Comparison of ENCODE assay signal across 11 cellular contexts in the genomic region with DNA sequence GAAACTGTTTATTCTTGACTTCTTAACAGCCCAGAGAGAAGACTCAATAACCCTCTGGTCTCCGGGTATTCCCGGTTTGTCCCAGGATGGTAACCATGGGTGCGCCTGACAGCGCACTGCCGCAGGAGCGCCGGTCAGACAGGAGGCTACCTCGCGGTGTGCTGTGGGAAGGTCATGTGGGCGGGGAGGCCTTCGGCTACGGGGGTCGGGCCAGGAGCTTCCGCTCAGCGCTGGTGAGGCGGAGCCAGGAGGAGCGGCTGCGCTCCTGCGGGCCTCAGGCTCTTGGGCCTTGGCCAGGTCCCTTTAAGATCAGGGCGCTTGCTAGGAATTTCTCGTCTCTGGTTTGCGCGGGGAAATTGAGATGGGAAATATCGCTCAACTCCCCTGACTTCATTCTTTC.
A peak's percentile ranks its signal among the peaks of the same experiment; 100 is the strongest.
DNase-seq lines count a peak whose midpoint lies in the region; ATAC-seq and TF ChIP-seq lines count a peak whose summit lies in the region.
"Had no signal": no experiment of that assay in that cellular context is flagged by ENCODE, and none has a peak within 500 bp of the region (broad histone marks: within the 10 kb centered on the region; RNA-seq: fewer than 3 reads in every experiment).

No MANE protein-coding gene starts in this region.

- no peaks in the 10 kb centered on the region for H3K36me3 Mint-ChIP-seq in mesothelial cell of epicardium
- no peaks in the 10 kb centered on the region for H3K36me3 Mint-ChIP-seq in osteocyte (ENCODE audit: unreplicated experiment)
- H3K36me3 Mint-ChIP-seq: memory B cell had no signal

- in situ Hi-C loops in ACHN (cut with HindIII; ENCODE audit: low pct_ligation_motif_present, low pct_unique_long_range_greater_than_20kb, low sequenced_read_pairs): loop anchor here (25.0 kb wide), 1 partner anchor 232 kb away; the partner anchor contains the start of gene MAGEL2

- no peaks in the 10 kb centered on the region for H3K27me3 Mint-ChIP-seq in mesothelial cell of epicardium (ENCODE audit: low read depth)
- peaks cover 4% of the 10 kb centered on the region for H3K27me3 Mint-ChIP-seq in osteocyte (ENCODE audit: unreplicated experiment)
- H3K27me3 Mint-ChIP-seq: memory B cell had no signal

- no peak for ATAC-seq in HG03565 (IDR thresholded peaks at IDR 0.05; ENCODE audit: unreplicated experiment)

- peak overlapping the region; percentile 88 for H3K27ac Mint-ChIP-seq in mesothelial cell of epicardium
- no peak overlapping the region for H3K27ac Mint-ChIP-seq in osteocyte (ENCODE audit: unreplicated experiment)
- H3K27ac Mint-ChIP-seq: dendritic cell treated with granulocyte-macrophage colony-stimulating factor and Interleukin-4, amounts not matched to agents 40 ng/mL and 50 ng/mL, for 4 days; memory B cell had no signal

- H3K4me3 Mint-ChIP-seq in mesothelial cell of epicardium: peak overlapping the region; percentile 70
- no peak overlapping the region for H3K4me3 Mint-ChIP-seq in osteocyte (ENCODE audit: unreplicated experiment)
- H3K4me3 Mint-ChIP-seq: dendritic cell treated with granulocyte-macrophage colony-stimulating factor and Interleukin-4, amounts not matched to agents 40 ng/mL and 50 ng/mL, for 4 days; memory B cell had no signal

- H3K4me1 Mint-ChIP-seq in mesothelial cell of epicardium: peaks cover 2% of the 10 kb centered on the region
- H3K4me1 Mint-ChIP-seq in osteocyte (ENCODE audit: unreplicated experiment): no peaks in the 10 kb centered on the region
- H3K4me1 Mint-ChIP-seq: memory B cell had no signal

- TF ChIP-seq CTCF in mesothelial cell of epicardium (IDR thresholded peaks at IDR 0.05; ENCODE audit: unreplicated experiment): no peak
- no peak for TF ChIP-seq CTCF in osteocyte (IDR thresholded peaks at IDR 0.05)

- H3K9me3 Mint-ChIP-seq in mesothelial cell of epicardium (peaks cover 6% of the 10 kb centered on the region), osteocyte (ENCODE audit: unreplicated experiment) (peaks cover 2% of the 10 kb centered on the region)
- H3K9me3 Mint-ChIP-seq: dendritic cell treated with granulocyte-macrophage colony-stimulating factor and Interleukin-4, amounts not matched to agents 40 ng/mL and 50 ng/mL, for 4 days had no signal

- DNase-seq in ACHN (peak; percentile 1), NCI-H2227 (lab: John Stamatoyannopoulos, UW; ENCODE audit: unreplicated experiment) (peak; percentile 87), ecto neural progenitor cell (ENCODE audit: low spot score) (peak; percentile 75), mesothelial cell of epicardium (ENCODE audit: low spot score in 2 of 2, unreplicated experiment in 2 of 2) (peak in 1 of 2 experiments; percentile 51), osteocyte (ENCODE audit: extremely low spot score, unreplicated experiment) (no peak), NCI-H1105 (lab: John Stamatoyannopoulos, UW) (no peak), NCI-H345 treated with DMSO at 0.1 percent for 48 hours (lab: John Stamatoyannopoulos, UW; ENCODE audit: unreplicated experiment) (no peak)
- DNase-seq: activated CD8-positive, alpha-beta memory T cell treated with anti-CD3 and anti-CD28 coated beads, Interleukin-2, amount 50 U/mL, for 4 hours had no signal

Comparison
In these comparisons a context has a peak if more than half of its experiments do, and no peak if none do; other contexts are left out.
1. DNase-seq: peak in ACHN (single experiment), NCI-H2227 (single experiment) and ecto neural progenitor cell (single experiment); none in osteocyte (single experiment), NCI-H1105 (single experiment) and NCI-H345 treated with DMSO at 0.1 percent for 48 hours (single experiment).